ENCODE assay signal across 20 cellular contexts in genomic region chr6:151248295-151248694, GRCh38.
"Had no signal": no experiment of that assay in that cellular context is flagged by ENCODE, and none has a peak within 500 bp of the region (broad histone marks: within the 10 kb centered on the region; RNA-seq: fewer than 3 reads in every experiment).

No MANE protein-coding gene starts in this region.

- H3K9me3 ChIP-seq: breast epithelium, gastroesophageal sphincter, heart right ventricle, left lung, mucosa of descending colon, ovary, psoas muscle, spleen had no signal

- H3K27ac Mint-ChIP-seq: activated CD4-positive, alpha-beta memory T cell treated with anti-CD3 and anti-CD28 coated beads, Interleukin-2, amount 10 ng/mL, durations not matched to agents 7 days and 5 days; activated CD8-positive, alpha-beta memory T cell treated with anti-CD3 and anti-CD28 coated beads, Interleukin-2, amount 10 ng/mL, durations not matched to agents 7 days and 5 days; activated naive CD4-positive, alpha-beta T cell treated with anti-CD3 and anti-CD28 coated beads, Interleukin-2, amount 10 ng/mL, durations not matched to agents 7 days and 5 days had no signal

- H3K4me1 Mint-ChIP-seq: activated CD4-positive, alpha-beta memory T cell treated with anti-CD3 and anti-CD28 coated beads, Interleukin-2, amount 10 ng/mL, durations not matched to agents 7 days and 5 days; activated CD8-positive, alpha-beta memory T cell treated with anti-CD3 and anti-CD28 coated beads, Interleukin-2, amount 10 ng/mL, durations not matched to agents 7 days and 5 days; activated naive CD4-positive, alpha-beta T cell treated with anti-CD3 and anti-CD28 coated beads, Interleukin-2, amount 10 ng/mL, durations not matched to agents 7 days and 5 days; naive B cell had no signal

- H3K4me1 ChIP-seq: breast epithelium, left lung, psoas muscle, spleen had no signal

- H3K4me3 Mint-ChIP-seq: activated CD4-positive, alpha-beta memory T cell treated with anti-CD3 and anti-CD28 coated beads, Interleukin-2, amount 10 ng/mL, durations not matched to agents 7 days and 5 days; activated CD8-positive, alpha-beta memory T cell treated with anti-CD3 and anti-CD28 coated beads, Interleukin-2, amount 10 ng/mL, durations not matched to agents 7 days and 5 days; activated naive CD4-positive, alpha-beta T cell treated with anti-CD3 and anti-CD28 coated beads, Interleukin-2, amount 10 ng/mL, durations not matched to agents 7 days and 5 days; naive B cell had no signal

- H3K4me3 ChIP-seq: breast epithelium, gastroesophageal sphincter, heart right ventricle, left lung, mucosa of descending colon, ovary, psoas muscle, spleen had no signal

- DNase-seq: activated CD4-positive, alpha-beta memory T cell treated with anti-CD3 and anti-CD28 coated beads, Interleukin-2, amount 10 ng/mL, durations not matched to agents 7 days and 5 days; activated CD4-positive, alpha-beta T cell treated with anti-CD3 and anti-CD28 coated beads for 1 hour; activated CD8-positive, alpha-beta memory T cell treated with anti-CD3 and anti-CD28 coated beads, Interleukin-2, amount 10 ng/mL, durations not matched to agents 7 days and 5 days; activated effector memory CD4-positive, alpha-beta T cell treated with Interleukin-2 at 50 U/mL for 16 hours; activated naive CD4-positive, alpha-beta T cell treated with anti-CD3 and anti-CD28 coated beads, Interleukin-2, amount 10 ng/mL, durations not matched to agents 7 days and 5 days; cortex of kidney; heart right ventricle; left lung; mucosa of descending colon; naive B cell; ovary; psoas muscle; spleen; stimulated activated CD8-positive, alpha-beta memory T cell treated with anti-CD3 and anti-CD28 coated beads, Interleukin-4, amount 100 ng/mL, for 48 hours; stimulated activated naive CD4-positive, alpha-beta T cell treated with Interleukin-2 at 50 U/mL for 16 hours; T-helper 2 cell; trophoblast cell had no signal

- H3K36me3 Mint-ChIP-seq: activated CD8-positive, alpha-beta memory T cell treated with anti-CD3 and anti-CD28 coated beads, Interleukin-2, amount 10 ng/mL, durations not matched to agents 7 days and 5 days; activated naive CD4-positive, alpha-beta T cell treated with anti-CD3 and anti-CD28 coated beads, Interleukin-2, amount 10 ng/mL, durations not matched to agents 7 days and 5 days; naive B cell had no signal

- H3K27ac ChIP-seq: breast epithelium, heart right ventricle, left lung, ovary, psoas muscle, spleen, VCaP had no signal

- ATAC-seq: activated CD8-positive, alpha-beta memory T cell treated with anti-CD3 and anti-CD28 coated beads, Interleukin-2, amount 10 ng/mL, durations not matched to agents 7 days and 5 days; gastroesophageal sphincter; heart right ventricle; left lung; mucosa of descending colon; psoas muscle had no signal

- H3K27me3 ChIP-seq: gastroesophageal sphincter, ovary had no signal

- H3K36me3 ChIP-seq: breast epithelium, gastroesophageal sphincter, heart right ventricle, left lung, ovary, spleen had no signal

- H3K9me3 Mint-ChIP-seq: activated CD4-positive, alpha-beta memory T cell treated with anti-CD3 and anti-CD28 coated beads, Interleukin-2, amount 10 ng/mL, durations not matched to agents 7 days and 5 days; activated naive CD4-positive, alpha-beta T cell treated with anti-CD3 and anti-CD28 coated beads, Interleukin-2, amount 10 ng/mL, durations not matched to agents 7 days and 5 days; naive B cell had no signal
